In genomic region chr7:106100863-106101262, GRCh38 we compare ENCODE assay signal across 19 cellular contexts. TPM values are rescaled to one million over a fixed set of nuclear protein-coding genes. Genes with fewer than 3 reads are reported as not detected.
DNase-seq lines count a peak whose midpoint lies in the region; ATAC-seq, FAIRE-seq and TF ChIP-seq lines count a peak whose summit lies in the region.
"Had no signal": no experiment of that assay in that cellular context is flagged by ENCODE, and none has a peak within 500 bp of the region (broad histone marks: within the 10 kb centered on the region; RNA-seq: fewer than 3 reads in every experiment).

No MANE protein-coding gene starts in this region.

- H3K36me3 Mint-ChIP-seq in stimulated activated naive CD8-positive, alpha-beta T cell treated with anti-CD3 and anti-CD28 coated beads, Interleukin-15, Interleukin-2, amounts not matched to agents 100 ng/mL and 50 ng/mL, for 24 hours (ENCODE audit: low read depth) = peaks cover 29% of the 10 kb centered on the region

- no peak for TF ChIP-seq RAD21 in K562 (CRISPR knock-in tag; conservative IDR thresholded peaks at IDR 0.05 in 1 of 2, IDR thresholded peaks at IDR 0.05 in 1 of 2)

- H3K4me3 ChIP-seq in K562 = no peak overlapping the region
- H3K4me3 ChIP-seq in left lung = no peak overlapping the region
- H3K4me3 ChIP-seq: body of pancreas, uterus had no signal

- intact Hi-C loops in K562 (cut with micrococcal nuclease) = no loop called here
- intact Hi-C loops in left lung (cut with DNase I) = no loop called here

- no peak overlapping the region for H3K4me3 Mint-ChIP-seq in stimulated activated naive CD8-positive, alpha-beta T cell treated with anti-CD3 and anti-CD28 coated beads, Interleukin-15, Interleukin-2, amounts not matched to agents 100 ng/mL and 50 ng/mL, for 24 hours
- H3K4me3 Mint-ChIP-seq: activated naive CD4-positive, alpha-beta T cell treated with anti-CD3 and anti-CD28 coated beads, Interleukin-2, amount 10 ng/mL, durations not matched to agents 7 days and 5 days; CD4-positive, CD25-positive, alpha-beta regulatory T cell had no signal

- H3K4me1 Mint-ChIP-seq in stimulated activated naive CD8-positive, alpha-beta T cell treated with anti-CD3 and anti-CD28 coated beads, Interleukin-15, Interleukin-2, amounts not matched to agents 100 ng/mL and 50 ng/mL, for 24 hours (ENCODE audit: low read depth) = peaks cover 71% of the 10 kb centered on the region

- no peak overlapping the region for H3K4me2 ChIP-seq in K562 (ENCODE audit: insufficient read depth, low read length)

- CTCF ChIA-PET in K562 (lab: Yijun Ruan, JAX; ENCODE audit: low intra/inter-chr PET ratio) (no interaction called here), HEK293T (lab: Yijun Ruan, JAX) (interaction anchor here (0.6 kb wide), 1 partner anchor 14 kb away, joined by 4 read pairs; no protein-coding TSS in a partner anchor)

- ATAC-seq in stimulated activated naive CD8-positive, alpha-beta T cell treated with anti-CD3 and anti-CD28 coated beads, Interleukin-15, Interleukin-2, amounts not matched to agents 100 U/mL and 50 U/mL, for 24 hours = no peak
- ATAC-seq in K562 = peak; percentile 37
- ATAC-seq in left lung = no peak
- ATAC-seq: body of pancreas had no signal

- no peak for DNase-seq in stimulated activated naive CD8-positive, alpha-beta T cell treated with anti-CD3 and anti-CD28 coated beads, Interleukin-15, Interleukin-2, amounts not matched to agents 100 U/mL and 50 U/mL, for 24 hours
- no peak for DNase-seq in K562 (ENCODE audit: extremely low read depth in 1 of 4, low spot score in 3 of 4)
- peak; percentile 17 to 78 for DNase-seq in lung microvascular endothelial cell (ENCODE audit: low read depth in 2 of 2)
- DNase-seq in NCI-H187 treated with DMSO at 0.1 percent for 48 hours (lab: John Stamatoyannopoulos, UW) = no peak
- DNase-seq in left lung = no peak
- DNase-seq in activated gamma-delta T cell (lab: John Stamatoyannopoulos, UW) = no peak
- DNase-seq in HEK293T (ENCODE audit: extremely low spot score) = no peak
- DNase-seq: ACHN; activated CD4-positive, CD25-positive, alpha-beta regulatory T cell treated with anti-CD3 and anti-CD28 coated beads, Interleukin-2, amount 50 U/mL, for 72 hours; activated CD8-positive, alpha-beta memory T cell treated with anti-CD3 and anti-CD28 coated beads, Interleukin-2, amount 50 U/mL, for 4 hours; activated naive CD4-positive, alpha-beta T cell treated with anti-CD3 and anti-CD28 coated beads, Interleukin-2, amount 10 ng/mL, durations not matched to agents 7 days and 5 days; body of pancreas; CD4-positive, CD25-positive, alpha-beta regulatory T cell; DMS79 treated with DMSO at 0.1 percent for 48 hours; IMR-90; NCI-H2029 treated with DMSO at 0.1 percent for 48 hours; NCI-H510A; uterus had no signal

- FAIRE-seq in K562 (lab: Jason Lieb, UNC) = no peak

- TF ChIP-seq POLR2A in K562 (conservative IDR thresholded peaks at IDR 0.05) = no peak

- H3K4me1 ChIP-seq in K562 (replicated peaks in 1 of 2; ENCODE audit: control insufficient read depth in 2 of 2, insufficient read depth in 2 of 2, low read length in 2 of 2) = peaks cover 5 to 24% of the 10 kb centered on the region in 2 experiments; a peak in 4 of 5 replicates
- peaks cover 0 to 7% of the 10 kb centered on the region in 2 donors for H3K4me1 ChIP-seq in left lung

- H4K20me1 ChIP-seq in K562 (replicated peaks; ENCODE audit: control insufficient read depth, insufficient read depth, low read length) = peaks cover 18% of the 10 kb centered on the region; the same call in 1 of the 2 replicates

- 61% methylated on average over 4 of the region's 4 CpGs for WGBS in K562 (ENCODE audit: insufficient coverage, low coverage, missing lambda C conversion rate)

- no TSS peak for BruUV-seq in K562 (replicated peaks; lab: Mats Ljungman, UMichigan)

- no peak overlapping the region for H3K9ac ChIP-seq in K562 (ENCODE audit: insufficient read depth in 1 of 2, low read depth in 2 of 2, low read length in 2 of 2)

- POLR2A ChIA-PET in K562 (lab: Yijun Ruan, JAX) = interaction anchor here (1.2 to 1.8 kb wide), 3 partner anchors 11 to 28 kb away, joined by 3 to 8 read pairs (median 6); no protein-coding TSS in a partner anchor
- POLR2A ChIA-PET in HEK293T (lab: Yijun Ruan, JAX) = interaction anchor here (2.7 kb wide), 1 partner anchor 11 kb away, joined by 11 read pairs; the partner anchor contains the start of gene SYPL1

- TF ChIP-seq CTCF in K562 (IDR thresholded peaks at IDR 0.05 in 2 of 3, conservative IDR thresholded peaks at IDR 0.05 in 1 of 3; ENCODE audit: insufficient read depth in 2 of 3, low read depth in 1 of 3, low read length in 3 of 3) (no peak), left lung (IDR thresholded peaks at IDR 0.05) (no peak)

- TF ChIP-seq EP300 in K562 (IDR thresholded peaks at IDR 0.05; ENCODE audit: low read length) = no peak

- H3K36me3 ChIP-seq in K562 (ENCODE audit: control insufficient read depth, insufficient read depth, low read length) (peaks cover 28% of the 10 kb centered on the region; the same call in 2 of the 3 replicates), left lung (peaks cover 0 to 19% of the 10 kb centered on the region in 2 donors)
- H3K36me3 ChIP-seq: uterus had no signal

- H3K9me1 ChIP-seq in K562 (ENCODE audit: control insufficient read depth, insufficient read depth, low read length) = no peaks in the 10 kb centered on the region

- peak overlapping the region; percentile 4 for H3K27ac Mint-ChIP-seq in stimulated activated naive CD8-positive, alpha-beta T cell treated with anti-CD3 and anti-CD28 coated beads, Interleukin-15, Interleukin-2, amounts not matched to agents 100 ng/mL and 50 ng/mL, for 24 hours
- H3K27ac Mint-ChIP-seq: activated naive CD4-positive, alpha-beta T cell treated with anti-CD3 and anti-CD28 coated beads, Interleukin-2, amount 10 ng/mL, durations not matched to agents 7 days and 5 days had no signal

- H3K27ac ChIP-seq in K562 (ENCODE audit: extremely low read depth, low read depth, low read length) = 0 out of 3 replicates have a peak overlapping the region, but pooled peaks have one; percentile 3
- H3K27ac ChIP-seq in left lung = no peak overlapping the region
- H3K27ac ChIP-seq: body of pancreas, uterus had no signal

- in situ Hi-C loops in K562 (cut with MboI) = no loop called here

- no peaks in the 10 kb centered on the region for H3K27me3 Mint-ChIP-seq in stimulated activated naive CD8-positive, alpha-beta T cell treated with anti-CD3 and anti-CD28 coated beads, Interleukin-15, Interleukin-2, amounts not matched to agents 100 ng/mL and 50 ng/mL, for 24 hours
- H3K27me3 Mint-ChIP-seq: activated naive CD4-positive, alpha-beta T cell treated with anti-CD3 and anti-CD28 coated beads, Interleukin-2, amount 10 ng/mL, durations not matched to agents 7 days and 5 days; CD4-positive, CD25-positive, alpha-beta regulatory T cell had no signal

- H3K9me3 ChIP-seq in K562 (replicated peaks; ENCODE audit: control insufficient read depth, insufficient read depth, low read depth, low read length) (no peaks in the 10 kb centered on the region), left lung (no peaks in the 10 kb centered on the region)
- H3K9me3 ChIP-seq: body of pancreas, uterus had no signal

- no peak overlapping the region for H2AFZ ChIP-seq in K562 (ENCODE audit: low read depth, low read length)

- no peaks in the 10 kb centered on the region for H3K9me3 Mint-ChIP-seq in stimulated activated naive CD8-positive, alpha-beta T cell treated with anti-CD3 and anti-CD28 coated beads, Interleukin-15, Interleukin-2, amounts not matched to agents 100 ng/mL and 50 ng/mL, for 24 hours
- H3K9me3 Mint-ChIP-seq: activated naive CD4-positive, alpha-beta T cell treated with anti-CD3 and anti-CD28 coated beads, Interleukin-2, amount 10 ng/mL, durations not matched to agents 7 days and 5 days; CD4-positive, CD25-positive, alpha-beta regulatory T cell had no signal

- H3K79me2 ChIP-seq in K562 (ENCODE audit: control insufficient read depth, insufficient read depth, low read length) = peaks cover 63% of the 10 kb centered on the region

- H3K27me3 ChIP-seq in K562 (ENCODE audit: control insufficient read depth in 2 of 2, insufficient read depth in 2 of 2, low read length in 2 of 2) (no peaks in the 10 kb centered on the region), left lung (no peaks in the 10 kb centered on the region)
- H3K27me3 ChIP-seq: body of pancreas, uterus had no signal

TF ChIP-seq in K562, 482 proteins besides CTCF, POLR2A, EP300 and RAD21 (continues in another document):
- no peak for TF ChIP-seq BDP1 (IDR thresholded peaks at IDR 0.05; ENCODE audit: insufficient read depth, insufficient read length)
- no peak for TF ChIP-seq NBN (IDR thresholded peaks at IDR 0.05; ENCODE audit: low read depth)
- peak; percentile 30; the same call in 1 of the 2 replicates for TF ChIP-seq ETV1 (tag; conservative IDR thresholded peaks at IDR 0.05; ENCODE audit: low read depth)
- no peak for TF ChIP-seq XRCC4 (IDR thresholded peaks at IDR 0.05; ENCODE audit: extremely low read depth, insufficient read depth, insufficient read length)

TF ChIP-seq in HEK293T, 16 proteins besides CTCF, POLR2A, EP300 and RAD21:
- no peak for TF ChIP-seq SUZ12 (IDR thresholded peaks at IDR 0.05)
- TF ChIP-seq ARNT (IDR thresholded peaks at IDR 0.05) = no peak

RNA-seq across cellular contexts. Expression of gene SYPL1, which starts 11.2 kb away (rescaled TPM):
- total RNA-seq in K562 (2011; cell fraction: chromatin; rRNA removed; ENCODE audit: low replicate concordance) = 58.3 and 92.7 TPM in 2 replicates
- 54.4 and 68.0 TPM in 2 replicates for total RNA-seq in K562 (2011; cell fraction: nucleolus; rRNA removed)
- total RNA-seq in K562 (2011; cell fraction: nucleoplasm; rRNA removed) = 90.3 and 115 TPM in 2 replicates
- total RNA-seq in K562 (2014; rRNA removed) = 23.8 and 25.5 TPM in 2 replicates
- 51.3 and 58.3 TPM in 2 replicates for total RNA-seq in K562 (2014; rRNA removed; fragmentation: Illumina TruSeq; extraction: Trizol)
- 45.0 and 47.8 TPM in 2 replicates for total RNA-seq in K562 (2015; rRNA removed; fragmentation: Illumina TruSeq; extraction: Trizol)
- 70.2 and 73.4 TPM in 2 replicates for total RNA-seq in K562 (2021)
- polyA plus RNA-seq in K562 (2011; rRNA removed) = 71.7 and 100 TPM in 2 replicates
- polyA plus RNA-seq in K562 (2011; cell fraction: cytosol; rRNA removed) = 41.5 and 68.5 TPM in 2 replicates
- 15.7 and 22.1 TPM in 2 replicates for polyA plus RNA-seq in K562 (2011; cell fraction: nucleus; rRNA removed)
- 94.6 and 111 TPM in 2 replicates for polyA plus RNA-seq in K562 (2012)
- polyA plus RNA-seq in K562 (2014; fragmentation: Illumina TruSeq; extraction: Trizol) = 71.9 and 81.5 TPM in 2 replicates
- polyA plus RNA-seq in K562 (2014; fragmentation: Nextera tagmentation; extraction: Ambion mirVana) = 100 to 1,000 TPM; 171 to 214 TPM
- 53.5 and 54.1 TPM in 2 replicates for polyA plus RNA-seq in K562 (2014; rRNA removed)
- 68.6 and 85.2 TPM in 2 replicates for polyA minus RNA-seq in K562 (2011; rRNA and poly(A)+ RNA removed)
- 27.0 and 38.1 TPM in 2 replicates for polyA minus RNA-seq in K562 (2011; cell fraction: cytosol; rRNA and poly(A)+ RNA removed)
- polyA minus RNA-seq in K562 (2011; cell fraction: nucleus; rRNA and poly(A)+ RNA removed) = 14.4 and 20.3 TPM in 2 replicates
- 71.7 and 75.8 TPM in 2 replicates for total RNA-seq in lung microvascular endothelial cell
- total RNA-seq in left lung = 10 to 100 TPM; 81.9 to 93.1 TPM

Comparison
In these comparisons a context has a peak if more than half of its experiments do, and no peak if none do; other contexts are left out.
1. DNase-seq: peak in lung microvascular endothelial cell (2 of 2); none in stimulated activated naive CD8-positive, alpha-beta T cell treated with anti-CD3 and anti-CD28 coated beads, Interleukin-15, Interleukin-2, amounts not matched to agents 100 U/mL and 50 U/mL, for 24 hours (single experiment), K562 (0 of 4), NCI-H187 treated with DMSO at 0.1 percent for 48 hours (single experiment), left lung (0 of 2), activated gamma-delta T cell (single experiment) and HEK293T (single experiment).